In the genomic region with DNA sequence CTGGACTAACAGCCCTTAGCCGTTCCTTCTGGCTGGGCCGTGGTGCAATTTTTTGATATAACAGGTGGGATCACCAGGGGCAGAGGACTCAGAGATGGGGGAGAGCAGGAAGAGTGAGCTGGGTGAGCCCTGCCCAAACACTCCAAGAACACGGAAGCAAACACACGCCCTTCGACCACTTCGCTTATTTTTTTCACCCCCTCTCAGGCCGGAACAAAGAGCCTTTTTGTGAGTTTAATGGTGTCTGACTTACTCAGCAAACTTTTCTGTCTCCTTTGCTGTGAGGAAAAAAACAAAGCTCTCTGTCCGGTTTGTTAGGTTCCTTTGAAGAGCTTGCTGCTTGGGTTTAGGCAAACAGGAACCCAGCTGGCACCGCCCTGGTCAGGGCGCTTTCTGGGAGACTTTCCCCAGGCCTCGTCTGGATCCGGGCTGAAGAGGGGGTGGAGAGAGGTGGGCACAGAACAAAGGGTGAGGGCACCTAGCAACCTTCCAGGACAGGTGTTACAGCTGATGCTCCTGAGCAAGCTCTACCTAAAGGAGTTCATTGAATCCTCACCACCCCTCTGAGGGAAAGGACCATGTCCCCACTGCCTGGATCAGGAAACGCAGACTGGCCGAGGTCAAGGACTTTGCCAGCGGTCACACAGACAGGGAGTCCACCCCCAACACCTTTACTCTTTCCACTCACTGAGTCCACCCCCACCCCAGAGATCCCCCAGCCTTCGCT, we compare ENCODE assay signal across 9 cellular contexts. TPM values are rescaled to one million over a fixed set of nuclear protein-coding genes. Genes with fewer than 3 reads are reported as not detected.
A peak's percentile ranks its signal among the peaks of the same experiment; 100 is the strongest.
DNase-seq lines count a peak whose midpoint lies in the region; ATAC-seq, FAIRE-seq and TF ChIP-seq lines count a peak whose summit lies in the region.
"Had no signal": no experiment of that assay in that cellular context is flagged by ENCODE, and none has a peak within 500 bp of the region (broad histone marks: within the 10 kb centered on the region; RNA-seq: fewer than 3 reads in every experiment).

No MANE protein-coding gene starts in this region.

- H3K27ac ChIP-seq in SJCRH30 = peak overlapping the region; percentile 70
- H3K27ac ChIP-seq in cardiac muscle cell = peak overlapping the region; percentile 6

- no peak for FAIRE-seq in GM12891 (lab: Jason Lieb, UNC)

- peak; percentile 35 for ATAC-seq in sciatic nerve
- ATAC-seq in HG03571 (IDR thresholded peaks at IDR 0.05; ENCODE audit: unreplicated experiment) = no peak

- H3K4me1 ChIP-seq in SJCRH30 = peaks cover 54% of the 10 kb centered on the region
- peaks cover 16% of the 10 kb centered on the region for H3K4me1 ChIP-seq in cardiac muscle cell (ENCODE audit: low read depth)

- H3K4me3 ChIP-seq in SJCRH30 = peak overlapping the region; percentile 42
- H3K4me3 ChIP-seq in cardiac muscle cell = no peak overlapping the region

- no peaks in the 10 kb centered on the region for H3K36me3 ChIP-seq in SJCRH30
- no peaks in the 10 kb centered on the region for H3K36me3 ChIP-seq in cardiac muscle cell

- H3K27me3 ChIP-seq in SJCRH30 (no peaks in the 10 kb centered on the region), cardiac muscle cell (no peaks in the 10 kb centered on the region)

- no peak for TF ChIP-seq POLR2A in GM12891 (IDR thresholded peaks at IDR 0.05; ENCODE audit: low read depth, low read length)

- no peak for TF ChIP-seq CTCF in cardiac muscle cell (IDR thresholded peaks at IDR 0.05; ENCODE audit: low read depth, low read length)

- intact Hi-C loops in sciatic nerve (cut with DNase I) = no loop called here

- peak; percentile 45 for DNase-seq in EL
- DNase-seq in SJCRH30 = peak; percentile 30 to 50
- DNase-seq in cardiac muscle cell (ENCODE audit: low read depth in 1 of 2, low spot score in 1 of 2) = peak in 1 of 2 donors; percentile 23
- peak; percentile 61 for DNase-seq in sciatic nerve (ENCODE audit: low spot score)
- no peak for DNase-seq in GM12891 (ENCODE audit: insufficient read length, low spot score)
- DNase-seq in cerebellum (ENCODE audit: low spot score) = no peak
- no peak for DNase-seq in NK-92 treated with Interleukin-12 subunit alpha and Interleukin-12 subunit beta, amount 100 ng/mL, for 24 hours (lab: John Stamatoyannopoulos, UW)

- H3K9me3 ChIP-seq in SJCRH30 (replicated peaks) = peaks cover 4% of the 10 kb centered on the region; the same call in 1 of the 2 replicates
- no peaks in the 10 kb centered on the region for H3K9me3 ChIP-seq in cardiac muscle cell (ENCODE audit: low read depth)

TF ChIP-seq in GM12891, 5 proteins besides CTCF, POLR2A, EP300 and RAD21:
- TF ChIP-seq SPI1 (IDR thresholded peaks at IDR 0.05; ENCODE audit: low read depth, low read length) (no peak), TAF1 (IDR thresholded peaks at IDR 0.05; ENCODE audit: low read depth, low read length) (no peak), PAX5 (IDR thresholded peaks at IDR 0.05; ENCODE audit: insufficient read depth, low read length, severe bottlenecking) (no peak), POU2F2 (IDR thresholded peaks at IDR 0.05; ENCODE audit: low read depth, low read length) (no peak)

RNA-seq across cellular contexts. Expression of a gene that starts 23.3 kb away (rescaled TPM):
- not detected in 2 replicates for total RNA-seq in SJCRH30 (2014; rRNA removed; shearing (Covaris generic))
- total RNA-seq in cardiac muscle cell = 0.04 TPM in 1 of 2 replicates, not detected in the other
- not detected in 2 replicates for polyA plus RNA-seq in cardiac muscle cell
- total RNA-seq in sciatic nerve = not detected
- polyA plus RNA-seq in GM12891 (2012; ENCODE audit: low read depth, missing spikeins) = not detected
- 0.09 TPM for total RNA-seq in cerebellum
- total RNA-seq: left lobe of liver had no signal

RNA-seq across cellular contexts. Expression of a gene that starts 48.7 kb away (rescaled TPM):
- not detected in 2 replicates for total RNA-seq in SJCRH30 (2014; rRNA removed; shearing (Covaris generic))
- total RNA-seq in cardiac muscle cell = not detected in 2 replicates
- polyA plus RNA-seq in cardiac muscle cell = not detected in 2 replicates
- not detected for total RNA-seq in sciatic nerve
- not detected for polyA plus RNA-seq in GM12891 (2012; ENCODE audit: low read depth, missing spikeins)
- not detected for total RNA-seq in cerebellum
- total RNA-seq: left lobe of liver had no signal

Comparison
In these comparisons a context has a peak if more than half of its experiments do, and no peak if none do; other contexts are left out.
1. DNase-seq: peak in EL (single experiment), SJCRH30 (2 of 2) and sciatic nerve (single experiment); none in GM12891 (single experiment), cerebellum (single experiment) and NK-92 treated with Interleukin-12 subunit alpha and Interleukin-12 subunit beta, amount 100 ng/mL, for 24 hours (single experiment).